In genomic region chr11:130070109-130070828, GRCh38 we compare ENCODE assay signal across 8 cellular contexts. TPM values are rescaled to one million over a fixed set of nuclear protein-coding genes. Genes with fewer than 3 reads are reported as not detected.
DNase-seq lines count a peak whose midpoint lies in the region; ATAC-seq and TF ChIP-seq lines count a peak whose summit lies in the region.

No MANE protein-coding gene starts in this region.

- intact Hi-C loops in activated CD4-positive, alpha-beta T cell treated with anti-CD3 and anti-CD28 coated beads for 36 hours (cut with DNase I, micrococcal nuclease), result loop anchor here in 1 of 2 experiments (2.0 kb wide), 1 partner anchor 77 kb away; no protein-coding TSS in a partner anchor

- POLR2A ChIA-PET in activated CD4-positive, alpha-beta T cell treated with anti-CD3 and anti-CD28 coated beads for 36 hours (lab: Charles Lee), result no interaction called here

- H3K9me3 ChIP-seq in liver (ENCODE audit: control insufficient read depth in 4 of 4, low read length in 3 of 4), result no peaks in the 10 kb centered on the region

- H3K4me1 ChIP-seq in liver (ENCODE audit: control insufficient read depth in 4 of 4, insufficient read depth in 4 of 4, low read length in 3 of 4), result peaks cover 5 to 34% (median 20%) of the 10 kb centered on the region in 4 donors

- no peaks in the 10 kb centered on the region for H3K36me3 ChIP-seq in liver (ENCODE audit: control insufficient read depth in 4 of 4, insufficient read depth in 3 of 4, low read depth in 1 of 4, low read length in 3 of 4)

- peak overlapping the region; percentile 95 for H3K4me3 ChIP-seq in coronary artery
- peak overlapping the region; percentile 76 to 98 (median 76) for H3K4me3 ChIP-seq in liver (ENCODE audit: low read depth in 1 of 3, low read length in 3 of 3)

- ATAC-seq in GM21447 (IDR thresholded peaks at IDR 0.05; ENCODE audit: unreplicated experiment), result peak; percentile 18
- peak; percentile 30 for ATAC-seq in activated CD4-positive, alpha-beta T cell treated with anti-CD3 and anti-CD28 coated beads for 36 hours

- TF ChIP-seq RAD21 in liver (IDR thresholded peaks at IDR 0.05), result no peak

- no peaks in the 10 kb centered on the region for H3K9me3 Mint-ChIP-seq in activated CD4-positive, alpha-beta T cell treated with anti-CD3 and anti-CD28 coated beads for 36 hours (ENCODE audit: low read depth)

- CTCF ChIA-PET in activated CD4-positive, alpha-beta T cell treated with anti-CD3 and anti-CD28 coated beads for 36 hours (lab: Charles Lee), result interaction anchor here (0.6 to 2.0 kb wide), 6 partner anchors 52 to 175 kb away, joined by 3 to 11 read pairs (median 4); no protein-coding TSS in a partner anchor

- H3K27me3 ChIP-seq in liver (ENCODE audit: control insufficient read depth in 4 of 4, insufficient read depth in 4 of 4, low read length in 3 of 4), result no peaks in the 10 kb centered on the region

- H3K4me1 Mint-ChIP-seq in activated CD4-positive, alpha-beta T cell treated with anti-CD3 and anti-CD28 coated beads for 36 hours, result peaks cover 22% of the 10 kb centered on the region

- H3K27me3 Mint-ChIP-seq in activated CD4-positive, alpha-beta T cell treated with anti-CD3 and anti-CD28 coated beads for 36 hours, result peaks cover 6% of the 10 kb centered on the region

- H3K27ac ChIP-seq in coronary artery (peak overlapping the region; percentile 91 to 94), liver (ENCODE audit: low read depth in 1 of 2, low read length in 2 of 2) (peak overlapping the region; percentile 79 to 92)

- no peak overlapping the region for H3K27ac Mint-ChIP-seq in activated CD4-positive, alpha-beta T cell treated with anti-CD3 and anti-CD28 coated beads for 36 hours

- H3K36me3 Mint-ChIP-seq in activated CD4-positive, alpha-beta T cell treated with anti-CD3 and anti-CD28 coated beads for 36 hours (ENCODE audit: low read depth), result no peaks in the 10 kb centered on the region

- peak overlapping the region; percentile 84 for H3K4me3 Mint-ChIP-seq in activated CD4-positive, alpha-beta T cell treated with anti-CD3 and anti-CD28 coated beads for 36 hours

- peak overlapping the region; percentile 56 to 93 for H3K9ac ChIP-seq in liver (ENCODE audit: low read depth in 1 of 2, low read length in 2 of 2)

- peak; percentile 42 for DNase-seq in DMS79 treated with DMSO at 0.1 percent for 48 hours (lab: John Stamatoyannopoulos, UW)
- peak; percentile 37 for DNase-seq in HuH-7.5 (ENCODE audit: low spot score)
- DNase-seq in activated CD4-positive, alpha-beta T cell treated with anti-CD3 and anti-CD28 coated beads for 36 hours, result peak; percentile 71
- peak; percentile 75 for DNase-seq in coronary artery (ENCODE audit: low spot score)
- DNase-seq in stimulated activated CD4-positive, alpha-beta T cell treated with anti-CD3 and anti-CD28 coated beads, TNF-alpha, amount 100 ng/mL, for 1 hour (ENCODE audit: low read depth in 3 of 3, low spot score in 1 of 3), result peak in 2 of 3 donors; percentile 3 to 21
- no peak for DNase-seq in epidermal melanocyte (ENCODE audit: insufficient read length, low spot score)

- no peak for TF ChIP-seq CTCF in coronary artery (IDR thresholded peaks at IDR 0.05)
- TF ChIP-seq CTCF in liver (IDR thresholded peaks at IDR 0.05; ENCODE audit: low read depth, low read length, missing input control), result no peak

- WGBS in liver, result under 1% methylated on average over 99 of the region's 99 CpGs

TF ChIP-seq in liver, 16 proteins besides CTCF, POLR2A, EP300 and RAD21:
- TF ChIP-seq EGR1 (IDR thresholded peaks at IDR 0.05; ENCODE audit: low read depth in 2 of 2) (no peak), FOXA2 (IDR thresholded peaks at IDR 0.05) (no peak), SP1 (IDR thresholded peaks at IDR 0.05) (no peak), ATF3 (IDR thresholded peaks at IDR 0.05) (no peak), NR2F2 (IDR thresholded peaks at IDR 0.05) (no peak), REST (IDR thresholded peaks at IDR 0.05) (no peak), HNF4A (conservative IDR thresholded peaks at IDR 0.05) (no peak), TAF1 (conservative IDR thresholded peaks at IDR 0.05) (no peak), ZBTB33 (IDR thresholded peaks at IDR 0.05) (no peak), GABPA (IDR thresholded peaks at IDR 0.05 in 1 of 2, conservative IDR thresholded peaks at IDR 0.05 in 1 of 2) (no peak), FOXA1 (IDR thresholded peaks at IDR 0.05) (no peak), MAX (IDR thresholded peaks at IDR 0.05) (no peak), HNF4G (IDR thresholded peaks at IDR 0.05) (no peak), YY1 (IDR thresholded peaks at IDR 0.05) (no peak)

RNA-seq across cellular contexts. Expression of gene APLP2, which starts 0.6 kb away (rescaled TPM):
- total RNA-seq in activated CD4-positive, alpha-beta T cell treated with anti-CD3 and anti-CD28 coated beads for 36 hours, result 10 to 100 TPM; 34.6 to 40.2 TPM
- 100 to 1,000 TPM; 190 to 337 TPM for total RNA-seq in liver
- 100 to 1,000 TPM; 227 to 238 TPM for polyA plus RNA-seq in liver

Comparison
In these comparisons a context has a peak if more than half of its experiments do, and no peak if none do; other contexts are left out.
1. RNA of gene APLP2, which starts 0.6 kb away (total RNA-seq): 190 to 337 TPM in liver; 34.6 to 40.2 TPM in activated CD4-positive, alpha-beta T cell treated with anti-CD3 and anti-CD28 coated beads for 36 hours; every median in the first group is over 4 times any median in the second.